18 cellular contexts compared by ENCODE assay signal in genomic region chr10:72234560-72235095, GRCh38.
"Had no signal": no experiment of that assay in that cellular context is flagged by ENCODE, and none has a peak within 500 bp of the region (broad histone marks: within the 10 kb centered on the region; RNA-seq: fewer than 3 reads in every experiment).

No MANE protein-coding gene starts in this region.

- ATAC-seq: activated CD8-positive, alpha-beta memory T cell treated with anti-CD3 and anti-CD28 coated beads, Interleukin-2, amount 10 ng/mL, durations not matched to agents 7 days and 5 days; gastroesophageal sphincter; heart right ventricle; left lung; naive thymus-derived CD8-positive, alpha-beta T cell; stimulated activated naive CD8-positive, alpha-beta T cell treated with anti-CD3 and anti-CD28 coated beads, Interleukin-15, Interleukin-2, amounts not matched to agents 100 U/mL and 50 U/mL, for 24 hours had no signal

- H3K4me3 ChIP-seq: dorsolateral prefrontal cortex, gastroesophageal sphincter, heart right ventricle, left lung, skin epidermis, suprapubic skin had no signal

- H3K27me3 ChIP-seq: dorsolateral prefrontal cortex, gastroesophageal sphincter, heart right ventricle, left lung, suprapubic skin had no signal

- H3K27ac ChIP-seq: left lung, skin epidermis, suprapubic skin had no signal

- DNase-seq: activated CD4-positive, alpha-beta T cell treated with anti-CD3 and anti-CD28 coated beads for 1 hour; activated CD4-positive, alpha-beta T cell treated with anti-CD3 and anti-CD28 coated beads, Interleukin-2, amount 50 U/mL, for 4 hours; activated CD8-positive, alpha-beta memory T cell treated with anti-CD3 and anti-CD28 coated beads, Interleukin-2, amount 10 ng/mL, durations not matched to agents 7 days and 5 days; activated naive CD4-positive, alpha-beta T cell treated with anti-CD3 and anti-CD28 coated beads, Interleukin-2, amount 50 U/mL, for 16 hours; activated T-cell treated with anti-CD3 and anti-CD28 coated beads, Interleukin-2, amount 50 U/mL, for 1 hour; endodermal cell; heart right ventricle; left lung; naive thymus-derived CD8-positive, alpha-beta T cell; retina; stimulated activated CD4-positive, alpha-beta T cell treated with anti-CD3 and anti-CD28 coated beads, Interleukin-4, amount 100 ng/mL, for 4 hours; stimulated activated CD8-positive, alpha-beta memory T cell treated with anti-CD3 and anti-CD28 coated beads, Interleukin-4, amount 100 ng/mL, for 48 hours; stimulated activated naive CD8-positive, alpha-beta T cell treated with anti-CD3 and anti-CD28 coated beads, Interleukin-15, Interleukin-2, amounts not matched to agents 100 U/mL and 50 U/mL, for 24 hours; trophoblast cell had no signal

- H3K9me3 ChIP-seq: gastroesophageal sphincter, heart right ventricle, left lung, suprapubic skin had no signal
